ENCODE assay signal across 9 cellular contexts in the genomic region with DNA sequence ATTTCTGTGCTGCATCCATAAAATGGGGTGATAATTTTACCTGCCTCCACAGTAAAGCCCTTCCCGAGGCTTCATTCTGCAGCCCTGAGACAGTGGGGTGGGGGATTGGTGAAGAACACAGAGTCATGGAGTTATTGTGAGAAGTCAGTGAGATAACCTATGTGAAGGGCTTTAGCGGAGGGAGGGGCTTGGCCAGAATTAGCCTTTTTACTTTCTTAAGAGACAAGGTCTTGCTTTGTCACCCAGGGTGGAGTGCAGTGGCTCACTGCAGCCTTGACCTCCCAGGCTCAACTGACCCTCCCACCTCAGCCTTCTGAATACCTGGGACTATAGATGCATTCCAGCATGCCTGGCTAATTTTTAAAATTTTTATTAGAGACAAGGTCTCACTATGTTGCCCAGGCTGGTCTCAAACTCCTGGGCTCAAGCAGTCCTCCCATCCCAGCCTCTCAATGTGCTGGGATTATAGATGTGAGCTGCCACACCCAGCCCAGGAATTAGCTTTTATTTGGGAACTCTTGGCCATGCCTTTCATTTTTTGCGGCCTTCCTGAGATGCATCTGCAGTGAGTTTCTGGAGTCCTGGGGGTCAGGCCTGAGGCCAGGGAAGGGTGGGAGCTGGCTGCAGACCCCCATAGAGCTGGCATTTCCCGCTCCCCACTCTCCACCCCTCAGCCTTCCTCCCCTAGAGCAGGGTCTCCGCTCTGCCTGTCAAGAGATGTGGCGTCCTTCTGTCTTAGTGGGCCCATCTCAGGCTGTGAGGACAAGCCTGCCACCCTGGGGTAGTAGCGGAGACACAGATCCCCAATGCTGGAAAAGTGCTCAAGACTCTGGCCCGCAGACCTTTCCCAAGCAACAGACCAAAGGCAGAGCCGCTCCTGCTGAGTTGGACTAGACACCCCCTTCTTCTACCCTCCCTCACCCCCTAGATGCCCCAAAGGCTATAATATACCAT.
A peak's percentile ranks its signal among the peaks of the same experiment; 100 is the strongest.
DNase-seq lines count a peak whose midpoint lies in the region; ATAC-seq and TF ChIP-seq lines count a peak whose summit lies in the region.
"Had no signal": no experiment of that assay in that cellular context is flagged by ENCODE, and none has a peak within 500 bp of the region (broad histone marks: within the 10 kb centered on the region; RNA-seq: fewer than 3 reads in every experiment).

No MANE protein-coding gene starts in this region.

- TF ChIP-seq POLR2A in adrenal gland (IDR thresholded peaks at IDR 0.05) = no peak
- no peak for TF ChIP-seq POLR2A in testis (IDR thresholded peaks at IDR 0.05)

- intact Hi-C loops in activated CD4-positive, alpha-beta T cell treated with anti-CD3 and anti-CD28 coated beads, Interleukin-2, amount 10 ng/mL, durations not matched to agents 24 days and 14 days (cut with micrococcal nuclease) = no loop called here
- intact Hi-C loops in adrenal gland (cut with DNase I) (no loop called here), testis (cut with DNase I; ENCODE audit: low total_unique reads) (no loop called here)

- peak overlapping the region; percentile 72 for H3K27ac Mint-ChIP-seq in activated CD4-positive, alpha-beta T cell treated with anti-CD3 and anti-CD28 coated beads, Interleukin-2, amount 10 ng/mL, durations not matched to agents 24 days and 14 days
- peak overlapping the region; percentile 34 for H3K27ac Mint-ChIP-seq in mesothelial cell of epicardium

- H3K9me3 Mint-ChIP-seq in activated CD4-positive, alpha-beta T cell treated with anti-CD3 and anti-CD28 coated beads, Interleukin-2, amount 10 ng/mL, durations not matched to agents 24 days and 14 days = no peaks in the 10 kb centered on the region
- no peaks in the 10 kb centered on the region for H3K9me3 Mint-ChIP-seq in mesothelial cell of epicardium

- peaks cover 75 to 88% of the 10 kb centered on the region in 2 donors for H3K4me1 ChIP-seq in adrenal gland (replicated peaks in 1 of 2)
- H3K4me1 ChIP-seq in testis = peaks cover 52% of the 10 kb centered on the region

- no peaks in the 10 kb centered on the region for H3K27me3 Mint-ChIP-seq in activated CD4-positive, alpha-beta T cell treated with anti-CD3 and anti-CD28 coated beads, Interleukin-2, amount 10 ng/mL, durations not matched to agents 24 days and 14 days
- H3K27me3 Mint-ChIP-seq in mesothelial cell of epicardium (ENCODE audit: low read depth) = no peaks in the 10 kb centered on the region

- H3K27ac ChIP-seq in adrenal gland (peak overlapping the region; percentile 68 to 96 (median 89)), testis (peak overlapping the region; percentile 70 to 73)

- peaks cover 5% of the 10 kb centered on the region for H3K36me3 Mint-ChIP-seq in activated CD4-positive, alpha-beta T cell treated with anti-CD3 and anti-CD28 coated beads, Interleukin-2, amount 10 ng/mL, durations not matched to agents 24 days and 14 days (ENCODE audit: low read depth)
- H3K36me3 Mint-ChIP-seq in mesothelial cell of epicardium = peaks cover 11% of the 10 kb centered on the region

- ATAC-seq in HG03460 (IDR thresholded peaks at IDR 0.05; ENCODE audit: unreplicated experiment) = no peak
- no peak for ATAC-seq in GM18519 (IDR thresholded peaks at IDR 0.05; ENCODE audit: low FRiP score, unreplicated experiment)

- H3K4me1 Mint-ChIP-seq in activated CD4-positive, alpha-beta T cell treated with anti-CD3 and anti-CD28 coated beads, Interleukin-2, amount 10 ng/mL, durations not matched to agents 24 days and 14 days = peaks cover 47% of the 10 kb centered on the region
- peaks cover 45% of the 10 kb centered on the region for H3K4me1 Mint-ChIP-seq in mesothelial cell of epicardium

- H3K9me3 ChIP-seq in adrenal gland (replicated peaks in 1 of 3) = no peaks in the 10 kb centered on the region
- H3K9me3 ChIP-seq in testis = no peaks in the 10 kb centered on the region

- TF ChIP-seq CTCF in adrenal gland (IDR thresholded peaks at IDR 0.05) (no peak), mesothelial cell of epicardium (IDR thresholded peaks at IDR 0.05; ENCODE audit: unreplicated experiment) (no peak), testis (IDR thresholded peaks at IDR 0.05) (no peak)

- H3K4me3 ChIP-seq in adrenal gland (no peak overlapping the region), testis (no peak overlapping the region)

- no peak for DNase-seq in activated CD4-positive, alpha-beta T cell treated with anti-CD3 and anti-CD28 coated beads, Interleukin-2, amount 10 ng/mL, durations not matched to agents 24 days and 14 days
- DNase-seq in activated CD4-positive, alpha-beta T cell treated with anti-CD3 and anti-CD28 coated beads for 4 hours = no peak
- DNase-seq in adrenal gland (no peak), mesothelial cell of epicardium (ENCODE audit: low spot score in 2 of 2, unreplicated experiment in 2 of 2) (no peak), testis (no peak), NCI-H2107 treated with DMSO at 0.1 percent for 48 hours (lab: John Stamatoyannopoulos, UW; ENCODE audit: unreplicated experiment) (no peak)
- DNase-seq: NCI-H524 had no signal

- no peaks in the 10 kb centered on the region for H3K27me3 ChIP-seq in adrenal gland
- no peaks in the 10 kb centered on the region for H3K27me3 ChIP-seq in testis

- WGBS in adrenal gland, 4 donors = 83 to 90% (median 89%) methylated on average over 4 to 9 of the region's 9 CpGs
- 86 to 95% methylated on average over 6 to 9 of the region's 9 CpGs for WGBS in testis, 2 donors

- H3K36me3 ChIP-seq in adrenal gland (replicated peaks in 1 of 2) (peaks cover 0 to 15% of the 10 kb centered on the region in 2 donors), testis (ENCODE audit: low read depth, missing control alignments) (no peaks in the 10 kb centered on the region)

- peak overlapping the region; percentile 26 for H3K4me3 Mint-ChIP-seq in activated CD4-positive, alpha-beta T cell treated with anti-CD3 and anti-CD28 coated beads, Interleukin-2, amount 10 ng/mL, durations not matched to agents 24 days and 14 days
- H3K4me3 Mint-ChIP-seq in mesothelial cell of epicardium = no peak overlapping the region
